Comparison of ENCODE assay signal across 8 cellular contexts in the genomic region with DNA sequence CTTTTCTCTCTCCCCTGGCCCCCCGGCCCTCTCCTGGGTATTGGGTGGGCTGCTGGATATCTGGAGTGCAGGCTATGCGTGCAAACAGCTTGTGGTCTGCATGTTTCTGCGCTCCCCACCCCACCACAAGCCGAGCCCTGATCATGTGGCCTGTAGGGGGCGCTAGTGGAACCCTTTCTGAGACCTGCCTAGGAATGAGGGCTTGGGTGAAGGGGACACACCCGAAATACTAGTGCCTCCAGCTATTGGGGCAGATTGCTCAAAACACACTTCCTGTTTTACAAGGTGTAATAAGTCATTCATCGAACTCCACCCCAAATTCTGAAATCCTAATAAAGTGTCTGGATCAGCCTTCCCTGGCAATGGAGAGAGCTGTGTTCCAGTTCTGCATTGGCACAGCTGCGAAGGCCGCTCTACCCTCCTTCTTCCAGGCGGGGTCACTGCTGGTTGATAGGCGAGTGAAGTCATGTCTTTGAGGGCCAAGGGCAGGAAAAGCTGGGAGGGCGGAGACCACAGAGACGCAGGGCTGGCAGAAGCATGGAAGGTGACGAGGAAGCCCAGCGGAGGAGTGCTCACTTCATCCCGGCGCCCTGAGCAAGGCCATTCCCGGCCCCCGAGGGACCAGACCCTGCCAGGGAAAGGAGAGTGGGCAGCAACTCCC. TPM values are rescaled to one million over a fixed set of nuclear protein-coding genes. Genes with fewer than 3 reads are reported as not detected.
DNase-seq lines count a peak whose midpoint lies in the region; ATAC-seq and TF ChIP-seq lines count a peak whose summit lies in the region.

No MANE protein-coding gene starts in this region.

- no peak overlapping the region for H3K9ac ChIP-seq in liver (ENCODE audit: low read depth in 1 of 2, low read length in 2 of 2)

- no peaks in the 10 kb centered on the region for H3K9me3 ChIP-seq in CD8-positive, alpha-beta T cell (ENCODE audit: low read length)
- no peaks in the 10 kb centered on the region for H3K9me3 ChIP-seq in liver (ENCODE audit: control insufficient read depth in 4 of 4, low read length in 3 of 4)

- no peaks in the 10 kb centered on the region for H3K36me3 Mint-ChIP-seq in CD8-positive, alpha-beta T cell

- H3K27ac ChIP-seq in CD8-positive, alpha-beta T cell (ENCODE audit: low read depth, low read length), result no peak overlapping the region
- H3K27ac ChIP-seq in liver (ENCODE audit: low read depth in 1 of 2, low read length in 2 of 2), result no peak overlapping the region

- in situ Hi-C loops in astrocyte of the cerebellum (cut with HindIII; ENCODE audit: low sequenced_read_pairs), result no loop called here

- intact Hi-C loops in CD8-positive, alpha-beta T cell (cut with DNase I, micrococcal nuclease), result no loop called here

- H3K4me1 Mint-ChIP-seq in CD8-positive, alpha-beta T cell (ENCODE audit: low read depth), result no peaks in the 10 kb centered on the region

- no peaks in the 10 kb centered on the region for H3K27me3 Mint-ChIP-seq in CD8-positive, alpha-beta T cell (ENCODE audit: low read depth)

- H3K4me3 ChIP-seq in CD8-positive, alpha-beta T cell (ENCODE audit: low read depth, low read length), result no peak overlapping the region
- H3K4me3 ChIP-seq in LNCaP clone FGC (ENCODE audit: low read depth, low read length), result no peak overlapping the region
- no peak overlapping the region for H3K4me3 ChIP-seq in astrocyte of the cerebellum (ENCODE audit: low read depth, low read length)
- no peak overlapping the region for H3K4me3 ChIP-seq in liver (ENCODE audit: low read depth in 1 of 3, low read length in 3 of 3)

- peak; percentile 50 for TF ChIP-seq CTCF in CD8-positive, alpha-beta T cell (IDR thresholded peaks at IDR 0.05)
- TF ChIP-seq CTCF in LNCaP clone FGC (IDR thresholded peaks at IDR 0.05; ENCODE audit: control insufficient read depth, extremely low read depth, insufficient read depth) (peak; percentile 37; the same call in 1 of the 2 replicates), astrocyte of the cerebellum (IDR thresholded peaks at IDR 0.05; ENCODE audit: low read depth, low read length, missing control alignments) (peak; percentile 61), liver (IDR thresholded peaks at IDR 0.05; ENCODE audit: low read depth, low read length, missing input control) (peak; percentile 8)

- CTCF ChIA-PET in CD8-positive, alpha-beta T cell (lab: Charles Lee), result interaction anchor here (0.8 to 1.6 kb wide), 5 partner anchors 10 to 46 kb away, joined by 3 to 10 read pairs (median 4); no protein-coding TSS in a partner anchor

- no peaks in the 10 kb centered on the region for H3K9me3 Mint-ChIP-seq in CD8-positive, alpha-beta T cell

- H3K27me3 ChIP-seq in CD8-positive, alpha-beta T cell (ENCODE audit: insufficient read depth, low read length), result no peaks in the 10 kb centered on the region
- no peaks in the 10 kb centered on the region for H3K27me3 ChIP-seq in liver (ENCODE audit: control insufficient read depth in 4 of 4, insufficient read depth in 4 of 4, low read length in 3 of 4)

- POLR2A ChIA-PET in CD8-positive, alpha-beta T cell (lab: Charles Lee), result no interaction called here

- no peak for TF ChIP-seq RAD21 in liver (IDR thresholded peaks at IDR 0.05)

- no peaks in the 10 kb centered on the region for H3K36me3 ChIP-seq in CD8-positive, alpha-beta T cell (ENCODE audit: insufficient read depth, low read length)
- H3K36me3 ChIP-seq in liver (ENCODE audit: control insufficient read depth in 4 of 4, insufficient read depth in 3 of 4, low read depth in 1 of 4, low read length in 3 of 4), result no peaks in the 10 kb centered on the region

- 74% methylated on average over 19 of the region's 19 CpGs for WGBS in liver

- H3K27ac Mint-ChIP-seq in CD8-positive, alpha-beta T cell, result no peak overlapping the region

- no peak for ATAC-seq in CD8-positive, alpha-beta T cell
- no peak for ATAC-seq in GM18520 (IDR thresholded peaks at IDR 0.05; ENCODE audit: unreplicated experiment)

- no peaks in the 10 kb centered on the region for H3K4me1 ChIP-seq in CD8-positive, alpha-beta T cell (ENCODE audit: insufficient read depth, low read length)
- no peaks in the 10 kb centered on the region for H3K4me1 ChIP-seq in liver (ENCODE audit: control insufficient read depth in 4 of 4, insufficient read depth in 4 of 4, low read length in 3 of 4)

- no peak overlapping the region for H3K4me3 Mint-ChIP-seq in CD8-positive, alpha-beta T cell

- DNase-seq in CD8-positive, alpha-beta T cell, result peak in 1 of 7 experiments; percentile 44
- DNase-seq in LNCaP clone FGC (ENCODE audit: low read depth), result no peak
- no peak for DNase-seq in astrocyte of the cerebellum (ENCODE audit: low read depth)
- no peak for DNase-seq in hepatic stellate cell (ENCODE audit: low spot score)
- DNase-seq in NCI-H1048 (lab: John Stamatoyannopoulos, UW), result no peak
- DNase-seq in NCI-H128 (lab: John Stamatoyannopoulos, UW; ENCODE audit: unreplicated experiment), result no peak

TF ChIP-seq in liver, 16 proteins besides CTCF, POLR2A, EP300 and RAD21:
- TF ChIP-seq EGR1 (IDR thresholded peaks at IDR 0.05; ENCODE audit: low read depth in 2 of 2) (no peak), RXRA (IDR thresholded peaks at IDR 0.05) (no peak), YY1 (IDR thresholded peaks at IDR 0.05) (no peak)
- TF ChIP-seq, protein P1, sequence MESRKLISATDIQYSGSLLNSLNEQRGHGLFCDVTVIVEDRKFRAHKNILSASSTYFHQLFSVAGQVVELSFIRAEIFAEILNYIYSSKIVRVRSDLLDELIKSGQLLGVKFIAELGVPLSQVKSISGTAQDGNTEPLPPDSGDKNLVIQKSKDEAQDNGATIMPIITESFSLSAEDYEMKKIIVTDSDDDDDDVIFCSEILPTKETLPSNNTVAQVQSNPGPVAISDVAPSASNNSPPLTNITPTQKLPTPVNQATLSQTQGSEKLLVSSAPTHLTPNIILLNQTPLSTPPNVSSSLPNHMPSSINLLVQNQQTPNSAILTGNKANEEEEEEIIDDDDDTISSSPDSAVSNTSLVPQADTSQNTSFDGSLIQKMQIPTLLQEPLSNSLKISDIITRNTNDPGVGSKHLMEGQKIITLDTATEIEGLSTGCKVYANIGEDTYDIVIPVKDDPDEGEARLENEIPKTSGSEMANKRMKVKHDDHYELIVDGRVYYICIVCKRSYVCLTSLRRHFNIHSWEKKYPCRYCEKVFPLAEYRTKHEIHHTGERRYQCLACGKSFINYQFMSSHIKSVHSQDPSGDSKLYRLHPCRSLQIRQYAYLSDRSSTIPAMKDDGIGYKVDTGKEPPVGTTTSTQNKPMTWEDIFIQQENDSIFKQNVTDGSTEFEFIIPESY (IDR thresholded peaks at IDR 0.05), result no peak
- TF ChIP-seq, protein P2, sequence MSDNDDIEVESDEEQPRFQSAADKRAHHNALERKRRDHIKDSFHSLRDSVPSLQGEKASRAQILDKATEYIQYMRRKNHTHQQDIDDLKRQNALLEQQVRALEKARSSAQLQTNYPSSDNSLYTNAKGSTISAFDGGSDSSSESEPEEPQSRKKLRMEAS (IDR thresholded peaks at IDR 0.05), result no peak

RNA-seq across cellular contexts. Expression of a gene that starts 19.8 kb away (rescaled TPM):
- total RNA-seq in CD8-positive, alpha-beta T cell, result under 1 TPM in 1 of 2 experiments, not detected in 1; 0.28 TPM
- under 1 TPM in 1 of 2 donors, not detected in 1; 0.14 TPM for total RNA-seq in liver
- polyA plus RNA-seq in liver, result under 1 TPM in 1 of 2 donors, not detected in 1; 0.13 TPM

RNA-seq across cellular contexts. Expression of a gene that starts 28.5 kb away (rescaled TPM):
- 10 to 100 TPM; 19.6 to 20.6 TPM for total RNA-seq in CD8-positive, alpha-beta T cell
- total RNA-seq in liver, result 10 to 100 TPM in 1 of 2 donors, 1 to 10 TPM in 1; 5.0 to 11.1 TPM
- polyA plus RNA-seq in liver, result 1 to 10 TPM; 2.4 to 5.4 TPM

RNA-seq across cellular contexts. Expression of a gene that starts 37.6 kb away (rescaled TPM):
- total RNA-seq in CD8-positive, alpha-beta T cell, result 10 to 100 TPM; 13.1 to 14.7 TPM
- total RNA-seq in liver, result 10 to 100 TPM in 1 of 2 donors, 1 to 10 TPM in 1; 3.6 to 16.1 TPM
- 10 to 100 TPM in 1 of 2 donors, 1 to 10 TPM in 1; 9.1 to 14.4 TPM for polyA plus RNA-seq in liver

Comparison
In these comparisons a context has a peak if more than half of its experiments do, and no peak if none do; other contexts are left out.
1. CTCF ChIP-seq: peak in every context shown above with its lines; median percentile 61 in astrocyte of the cerebellum; 50 in CD8-positive, alpha-beta T cell; 37 in LNCaP clone FGC; 8 in liver.